8 cellular contexts compared by ENCODE assay signal in the genomic region with DNA sequence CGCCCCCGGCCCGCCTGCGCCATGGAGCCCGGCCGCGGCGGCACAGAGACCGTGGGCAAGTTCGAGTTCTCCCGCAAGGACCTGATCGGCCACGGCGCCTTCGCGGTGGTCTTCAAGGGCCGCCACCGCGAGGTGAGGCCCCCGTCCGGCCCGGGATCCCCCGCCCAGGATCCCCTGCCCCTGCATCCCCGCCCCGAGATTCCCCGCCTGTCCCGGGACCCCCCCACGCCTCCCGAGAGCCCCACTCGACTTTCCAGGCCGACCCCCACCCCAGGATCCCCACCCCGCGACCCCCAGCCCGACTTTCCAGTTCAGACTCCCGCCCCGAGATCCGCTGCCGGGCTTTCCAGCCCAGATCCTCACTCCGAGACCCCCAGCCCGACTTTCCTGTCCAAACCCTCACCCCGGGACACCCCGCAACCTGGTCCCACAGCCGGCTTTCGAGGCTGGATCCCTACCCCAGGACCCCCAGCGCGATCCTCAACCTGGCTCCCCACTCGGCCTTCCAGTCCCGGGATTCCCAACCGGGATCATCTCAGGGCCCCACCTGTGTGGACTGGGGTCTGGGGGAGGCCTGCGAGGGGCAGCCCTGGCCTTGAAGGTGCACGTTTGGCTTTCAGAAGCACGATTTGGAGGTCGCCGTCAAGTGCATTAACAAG. TPM values are rescaled to one million over a fixed set of nuclear protein-coding genes. Genes with fewer than 3 reads are reported as not detected.
DNase-seq lines count a peak whose midpoint lies in the region; ATAC-seq, FAIRE-seq and TF ChIP-seq lines count a peak whose summit lies in the region.

No MANE protein-coding gene starts in this region.

- SMC1A ChIA-PET in GM12878 (lab: Charles Lee; ENCODE audit: uncharacterized antibody, unreplicated experiment) = no interaction called here

- TF ChIP-seq EP300 in GM12878 (IDR thresholded peaks at IDR 0.05; ENCODE audit: borderline replicate concordance in 1 of 2, control insufficient read depth in 1 of 2, low read depth in 2 of 2, low read length in 2 of 2) = no peak

- TF ChIP-seq RAD21 in GM12878 (IDR thresholded peaks at IDR 0.05; ENCODE audit: insufficient read depth, low read depth, low read length) = no peak

- no peak for DNase-seq in GM12878 (ENCODE audit: low read depth, low spot score)
- no peak for DNase-seq in keratinocyte (ENCODE audit: low read depth, low spot score)
- DNase-seq in substantia nigra (lab: John Stamatoyannopoulos, UW) = peak in 3 of 49 donors; percentile 14 to 18 (median 17)
- DNase-seq in NCI-H1105 (lab: John Stamatoyannopoulos, UW) = no peak

- TF ChIP-seq CTCF in GM12878 (IDR thresholded peaks at IDR 0.05 in 2 of 3, conservative IDR thresholded peaks at IDR 0.05 in 1 of 3; ENCODE audit: control insufficient read depth in 2 of 3, extremely low read depth in 1 of 3, insufficient read depth in 1 of 3, low read depth in 3 of 3, low read length in 3 of 3) = no peak
- TF ChIP-seq CTCF in keratinocyte (optimal IDR thresholded peaks at IDR 0.05 in 1 of 3, IDR thresholded peaks at IDR 0.05 in 1 of 3, conservative IDR thresholded peaks at IDR 0.05 in 1 of 3; ENCODE audit: extremely low read depth in 1 of 3, insufficient read depth in 2 of 3, low read length in 3 of 3) = no peak

- H3K4me2 ChIP-seq in GM12878 (ENCODE audit: control insufficient read depth, insufficient read depth) (peak overlapping the region; percentile 82), keratinocyte (ENCODE audit: control insufficient read depth, extremely low read depth, insufficient read depth, low read depth, low read length) (peak overlapping the region; percentile 77)

- H4K20me1 ChIP-seq in GM12878 (ENCODE audit: control insufficient read depth, insufficient read depth) (no peaks in the 10 kb centered on the region), keratinocyte (ENCODE audit: control insufficient read depth, extremely low read depth, insufficient read depth, low read length) (peaks cover 3% of the 10 kb centered on the region)

- ATAC-seq in GM12878 (no peak), GM18498 (IDR thresholded peaks at IDR 0.05; ENCODE audit: unreplicated experiment) (no peak), GM18517 (IDR thresholded peaks at IDR 0.05; ENCODE audit: unreplicated experiment) (no peak)

- BruUV-seq in GM12878 (replicated peaks; lab: Mats Ljungman, UMichigan) = no TSS peak

- TF ChIP-seq POLR2A in GM12878 (IDR thresholded peaks at IDR 0.05; ENCODE audit: low read depth, low read length) = no peak

- POLR2A ChIA-PET in GM12878 (lab: Charles Lee) = no interaction called here

- H3K27me3 ChIP-seq in HUES48 (ENCODE audit: control insufficient read depth, insufficient read depth, low read length) (no peaks in the 10 kb centered on the region), GM12878 (replicated peaks in 1 of 2; ENCODE audit: control insufficient read depth in 2 of 2, insufficient read depth in 2 of 2, low read length in 1 of 2) (no peaks in the 10 kb centered on the region), keratinocyte (ENCODE audit: control insufficient read depth, extremely low read depth, insufficient read depth, low read length) (no peaks in the 10 kb centered on the region)

- CTCF ChIA-PET in GM12878 (lab: Yijun Ruan, JAX) = no interaction called here

- dilution Hi-C loops in keratinocyte (cut with MboI; ENCODE audit: extremely low pct_ligation_motif_present, low sequenced_read_pairs) = no loop called here

- H3K79me2 ChIP-seq in GM12878 (ENCODE audit: control insufficient read depth, insufficient read depth, low read length) = no peaks in the 10 kb centered on the region
- H3K79me2 ChIP-seq in keratinocyte (ENCODE audit: control insufficient read depth, insufficient read depth, low read length) = no peaks in the 10 kb centered on the region

- H3K4me1 ChIP-seq in HUES48 (ENCODE audit: control insufficient read depth, insufficient read depth, low read length) = 0 out of 2 replicates have a peak, but pooled peaks cover 8% of the 10 kb centered on the region
- H3K4me1 ChIP-seq in GM12878 (ENCODE audit: control insufficient read depth, insufficient read depth, low read length) = peaks cover 12% of the 10 kb centered on the region
- H3K4me1 ChIP-seq in keratinocyte (ENCODE audit: control insufficient read depth, extremely low read depth, insufficient read depth, low read length) = peaks cover 11% of the 10 kb centered on the region

- FAIRE-seq in GM12878 (lab: Jason Lieb, UNC) = peak; percentile 41
- no peak for FAIRE-seq in keratinocyte (lab: Jason Lieb, UNC)

- H3K9ac ChIP-seq in HUES48 (ENCODE audit: low read depth, low read length) (no peak overlapping the region; the same call in 1 of the 2 replicates), GM12878 (ENCODE audit: control insufficient read depth, insufficient read depth, low read length) (peak overlapping the region; percentile 55; the same call in 1 of the 2 replicates), keratinocyte (ENCODE audit: control insufficient read depth, extremely low read depth, insufficient read depth, low read length) (peak overlapping the region; percentile 72)

- H3K27ac ChIP-seq in HUES48 (ENCODE audit: low read depth, low read length) = peak overlapping the region; percentile 93
- no peak overlapping the region for H3K27ac ChIP-seq in GM12878 (ENCODE audit: control insufficient read depth, insufficient read depth)
- H3K27ac ChIP-seq in keratinocyte (ENCODE audit: control insufficient read depth, insufficient read depth, low read length) = peak overlapping the region; percentile 74
- H3K27ac ChIP-seq in substantia nigra (ENCODE audit: low read depth, low read length, poor library complexity, severe bottlenecking) = peak overlapping the region; percentile 88

- H3K9me3 ChIP-seq in HUES48 (ENCODE audit: control insufficient read depth, insufficient read depth, low read length) (no peaks in the 10 kb centered on the region), GM12878 (replicated peaks; ENCODE audit: control insufficient read depth, insufficient read depth, low read length) (no peaks in the 10 kb centered on the region), keratinocyte (ENCODE audit: control insufficient read depth, low read depth, low read length) (no peaks in the 10 kb centered on the region)

- 0 out of 2 replicates have a peak, but pooled peaks cover 6% of the 10 kb centered on the region for H3K36me3 ChIP-seq in HUES48 (ENCODE audit: control insufficient read depth, insufficient read depth, low read length)
- H3K36me3 ChIP-seq in GM12878 (ENCODE audit: control insufficient read depth in 2 of 2, insufficient read depth in 2 of 2, low read length in 1 of 2) = no peaks in the 10 kb centered on the region
- no peaks in the 10 kb centered on the region for H3K36me3 ChIP-seq in keratinocyte (ENCODE audit: control insufficient read depth in 2 of 2, extremely low read depth in 1 of 2, insufficient read depth in 2 of 2, low read length in 2 of 2)

- RAD21 ChIA-PET in GM12878 (lab: Charles Lee; ENCODE audit: unreplicated experiment) = no interaction called here

- in situ Hi-C loops in GM12878 (cut with MboI) = no loop called here

- intact Hi-C loops in GM12878 (cut with micrococcal nuclease; ENCODE audit: unreplicated experiment) = loop anchor here (2.0 kb wide), 1 partner anchor 34 kb away; a partner anchor contains a TSS

- no peaks in the 10 kb centered on the region for H3K9me1 ChIP-seq in keratinocyte (ENCODE audit: control insufficient read depth, extremely low read depth, insufficient read depth, low read length)

- 0% methylated on average over 27 of the region's 54 CpGs for WGBS in GM12878 (ENCODE audit: insufficient coverage, insufficient replicate concordance, low lambda C conversion rate, missing lambda C conversion rate)

- H2AFZ ChIP-seq in GM12878 (ENCODE audit: control insufficient read depth, low read depth, low read length) (no peak overlapping the region; the same call in 1 of the 2 replicates), keratinocyte (ENCODE audit: control insufficient read depth, low read length) (no peak overlapping the region)

- peak overlapping the region; percentile 62 for H3K4me3 ChIP-seq in GM08714 (ENCODE audit: low read length)
- peak overlapping the region; percentile 72 for H3K4me3 ChIP-seq in HUES48 (ENCODE audit: low read depth, low read length)
- H3K4me3 ChIP-seq in GM12878 = peak overlapping the region; percentile 73
- H3K4me3 ChIP-seq in keratinocyte (ENCODE audit: control insufficient read depth in 2 of 3, extremely low read depth in 1 of 3, insufficient read depth in 2 of 3, low read depth in 1 of 3, low read length in 3 of 3) = peak overlapping the region; percentile 52 to 73 (median 65)

RNA-seq across cellular contexts. Expression of a gene that starts 0.7 kb away (rescaled TPM):
- 23.9 and 25.7 TPM in 2 replicates for total RNA-seq in GM12878 (2013; cell fraction: nucleolus; rRNA removed)
- total RNA-seq in GM12878 (2014; rRNA removed) (1.9 and 2.0 TPM in 2 replicates), GM12878 (2014; rRNA removed; fragmentation: Illumina TruSeq; extraction: Trizol) (1.2 and 1.8 TPM in 2 replicates), GM12878 (2021) (14.1 and 15.8 TPM in 2 replicates)
- polyA plus RNA-seq in GM12878 (2011; ENCODE audit: low read depth) = 19.9 TPM
- polyA plus RNA-seq in GM12878 (2011; rRNA removed) (1.3 and 2.0 TPM in 2 replicates), GM12878 (2014; fragmentation: Illumina TruSeq; extraction: Trizol) (0.57 and 1.7 TPM in 2 replicates), GM12878 (2014; fragmentation: Nextera tagmentation; extraction: Ambion mirVana) (under 1 TPM; 0.13 to 0.55 TPM), GM12878 (2014; rRNA removed) (7.7 and 9.4 TPM in 2 replicates), GM12878 (2016; fragmentation: Nextera tagmentation; extraction: Ambion mirVana) (1 to 10 TPM in 1 of 2 experiments, under 1 TPM in 1; 0.87 to 1.1 TPM), keratinocyte (2.3 to 4.8 TPM (median 4.3 TPM) in 3 replicates)
- polyA plus RNA-seq in GM12878 (2011; cell fraction: cytosol; rRNA removed) = 1.7 and 2.2 TPM in 2 replicates
- 49.6 and 59.3 TPM in 2 replicates for polyA plus RNA-seq in GM12878 (2011; cell fraction: nucleus; rRNA removed)
- polyA plus RNA-seq in GM12878 (2012) = 10.8 and 14.5 TPM in 2 replicates
- polyA minus RNA-seq in GM12878 (2011; rRNA and poly(A)+ RNA removed) = 2.0 and 5.2 TPM in 2 replicates
- polyA minus RNA-seq in GM12878 (2011; cell fraction: cytosol; rRNA and poly(A)+ RNA removed) = 5.9 and 6.0 TPM in 2 replicates
- polyA minus RNA-seq in GM12878 (2011; cell fraction: nucleus; rRNA and poly(A)+ RNA removed) = 8.1 and 13.6 TPM in 2 replicates
- polyA plus RNA-seq in keratinocyte (2011; ENCODE audit: low read depth) = 6.5 TPM
- polyA plus RNA-seq in keratinocyte (2011; cell fraction: cytosol; rRNA removed) = 2.1 and 3.5 TPM in 2 replicates
- 21.9 and 29.8 TPM in 2 replicates for polyA plus RNA-seq in keratinocyte (2011; cell fraction: nucleus; rRNA removed)
- 7.5 and 24.2 TPM in 2 replicates for polyA plus RNA-seq in keratinocyte (2012; ENCODE audit: low replicate concordance)
- polyA minus RNA-seq in keratinocyte = 5.2 to 6.6 TPM (median 5.8 TPM) in 3 replicates
- 9.6 TPM for polyA minus RNA-seq in keratinocyte (2011; cell fraction: cytosol; rRNA and poly(A)+ RNA removed)
- 13.2 and 15.6 TPM in 2 replicates for polyA minus RNA-seq in keratinocyte (2011; cell fraction: nucleus; rRNA and poly(A)+ RNA removed)

RNA-seq across cellular contexts. Expression of a gene that starts 34.0 kb away (rescaled TPM):
- total RNA-seq in GM12878 (2013; cell fraction: nucleolus; rRNA removed) = 48.8 and 58.1 TPM in 2 replicates
- 28.7 and 33.5 TPM in 2 replicates for total RNA-seq in GM12878 (2014; rRNA removed)
- 13.7 and 14.9 TPM in 2 replicates for total RNA-seq in GM12878 (2014; rRNA removed; fragmentation: Illumina TruSeq; extraction: Trizol)
- 66.4 and 74.2 TPM in 2 replicates for total RNA-seq in GM12878 (2021)
- polyA plus RNA-seq in GM12878 (2011; ENCODE audit: low read depth) = 18.3 TPM
- 12.6 and 23.2 TPM in 2 replicates for polyA plus RNA-seq in GM12878 (2011; rRNA removed)
- polyA plus RNA-seq in GM12878 (2011; cell fraction: cytosol; rRNA removed) = 27.6 and 39.0 TPM in 2 replicates
- polyA plus RNA-seq in GM12878 (2011; cell fraction: nucleus; rRNA removed) = 43.3 and 57.3 TPM in 2 replicates
- 23.9 and 30.2 TPM in 2 replicates for polyA plus RNA-seq in GM12878 (2012)
- polyA plus RNA-seq in GM12878 (2014; fragmentation: Illumina TruSeq; extraction: Trizol) = 7.6 and 17.3 TPM in 2 replicates
- polyA plus RNA-seq in GM12878 (2014; fragmentation: Nextera tagmentation; extraction: Ambion mirVana) = 1 to 10 TPM; 1.3 to 5.5 TPM
- 42.5 and 62.4 TPM in 2 replicates for polyA plus RNA-seq in GM12878 (2014; rRNA removed)
- polyA plus RNA-seq in GM12878 (2016; fragmentation: Nextera tagmentation; extraction: Ambion mirVana) = 10 to 100 TPM; 27.7 to 37.7 TPM
- 21.6 and 31.2 TPM in 2 replicates for polyA minus RNA-seq in GM12878 (2011; rRNA and poly(A)+ RNA removed)
- 11.5 and 18.8 TPM in 2 replicates for polyA minus RNA-seq in GM12878 (2011; cell fraction: cytosol; rRNA and poly(A)+ RNA removed)
- polyA minus RNA-seq in GM12878 (2011; cell fraction: nucleus; rRNA and poly(A)+ RNA removed) = 13.5 and 30.7 TPM in 2 replicates
- 25.8 to 27.1 TPM (median 26.3 TPM) in 3 replicates for polyA plus RNA-seq in keratinocyte
- polyA plus RNA-seq in keratinocyte (2011; ENCODE audit: low read depth) = 8.4 TPM
- polyA plus RNA-seq in keratinocyte (2011; cell fraction: cytosol; rRNA removed) = 10.4 and 22.4 TPM in 2 replicates
- 50.5 and 61.5 TPM in 2 replicates for polyA plus RNA-seq in keratinocyte (2011; cell fraction: nucleus; rRNA removed)
- polyA plus RNA-seq in keratinocyte (2012; ENCODE audit: low replicate concordance) = 16.2 and 30.7 TPM in 2 replicates
- polyA minus RNA-seq in keratinocyte = 17.2 to 33.2 TPM (median 20.8 TPM) in 3 replicates
- polyA minus RNA-seq in keratinocyte (2011; cell fraction: cytosol; rRNA and poly(A)+ RNA removed) = 26.3 TPM
- polyA minus RNA-seq in keratinocyte (2011; cell fraction: nucleus; rRNA and poly(A)+ RNA removed) = 19.0 and 21.3 TPM in 2 replicates

RNA-seq across cellular contexts. Expression of a gene that starts 54.6 kb away (rescaled TPM):
- 82.2 and 87.0 TPM in 2 replicates for total RNA-seq in GM12878 (2013; cell fraction: nucleolus; rRNA removed)
- total RNA-seq in GM12878 (2014; rRNA removed) (6.2 and 6.9 TPM in 2 replicates), GM12878 (2014; rRNA removed; fragmentation: Illumina TruSeq; extraction: Trizol) (4.7 and 5.5 TPM in 2 replicates), GM12878 (2021) (39.4 and 44.2 TPM in 2 replicates)
- 13.0 TPM for polyA plus RNA-seq in GM12878 (2011; ENCODE audit: low read depth)
- polyA plus RNA-seq in GM12878 (2011; rRNA removed) (3.8 and 4.1 TPM in 2 replicates), GM12878 (2014; fragmentation: Illumina TruSeq; extraction: Trizol) (19.2 and 20.7 TPM in 2 replicates), GM12878 (2014; fragmentation: Nextera tagmentation; extraction: Ambion mirVana) (1 to 10 TPM; 4.0 to 6.4 TPM), GM12878 (2014; rRNA removed) (15.9 and 22.1 TPM in 2 replicates), GM12878 (2016; fragmentation: Nextera tagmentation; extraction: Ambion mirVana) (10 to 100 TPM in 1 of 2 experiments, 1 to 10 TPM in 1; 9.8 to 11.7 TPM), keratinocyte (2.3 to 4.8 TPM (median 4.1 TPM) in 3 replicates)
- 4.1 and 6.5 TPM in 2 replicates for polyA plus RNA-seq in GM12878 (2011; cell fraction: cytosol; rRNA removed)
- 23.4 and 36.1 TPM in 2 replicates for polyA plus RNA-seq in GM12878 (2011; cell fraction: nucleus; rRNA removed)
- 16.3 and 19.1 TPM in 2 replicates for polyA plus RNA-seq in GM12878 (2012)
- 10.6 and 13.4 TPM in 2 replicates for polyA minus RNA-seq in GM12878 (2011; rRNA and poly(A)+ RNA removed)
- 9.1 and 9.7 TPM in 2 replicates for polyA minus RNA-seq in GM12878 (2011; cell fraction: cytosol; rRNA and poly(A)+ RNA removed)
- 9.8 and 24.3 TPM in 2 replicates for polyA minus RNA-seq in GM12878 (2011; cell fraction: nucleus; rRNA and poly(A)+ RNA removed)
- polyA plus RNA-seq in keratinocyte (2011; ENCODE audit: low read depth) = 15.3 TPM
- polyA plus RNA-seq in keratinocyte (2011; cell fraction: cytosol; rRNA removed) = 4.7 and 4.9 TPM in 2 replicates
- 35.0 and 40.1 TPM in 2 replicates for polyA plus RNA-seq in keratinocyte (2011; cell fraction: nucleus; rRNA removed)
- 13.8 and 17.1 TPM in 2 replicates for polyA plus RNA-seq in keratinocyte (2012; ENCODE audit: low replicate concordance)
- 8.5 to 24.6 TPM (median 16.6 TPM) in 3 replicates for polyA minus RNA-seq in keratinocyte
- 7.5 TPM for polyA minus RNA-seq in keratinocyte (2011; cell fraction: cytosol; rRNA and poly(A)+ RNA removed)
- 21.0 and 36.5 TPM in 2 replicates for polyA minus RNA-seq in keratinocyte (2011; cell fraction: nucleus; rRNA and poly(A)+ RNA removed)
